14 cellular contexts compared by ENCODE assay signal in genomic region chr17:29194669-29195068, GRCh38. TPM values are rescaled to one million over a fixed set of nuclear protein-coding genes. Genes with fewer than 3 reads are reported as not detected.
DNase-seq lines count a peak whose midpoint lies in the region; ATAC-seq and TF ChIP-seq lines count a peak whose summit lies in the region.
"Had no signal": no experiment of that assay in that cellular context is flagged by ENCODE, and none has a peak within 500 bp of the region (broad histone marks: within the 10 kb centered on the region; RNA-seq: fewer than 3 reads in every experiment).

No MANE protein-coding gene starts in this region.

- H3K36me3 ChIP-seq in A673 (ENCODE audit: insufficient read depth, low read length, poor library complexity, severe bottlenecking) (no peaks in the 10 kb centered on the region), SJCRH30 (no peaks in the 10 kb centered on the region), lower lobe of right lung (no peaks in the 10 kb centered on the region)

- TF ChIP-seq CTCF in A673 (conservative IDR thresholded peaks at IDR 0.05; ENCODE audit: low read depth, low read length) (no peak), HL-60 (IDR thresholded peaks at IDR 0.05; ENCODE audit: insufficient read depth, low read length) (no peak), lower lobe of right lung (IDR thresholded peaks at IDR 0.05) (no peak)

- H3K9me3 ChIP-seq in A673 (ENCODE audit: low read depth, low read length, poor library complexity, severe bottlenecking) (no peaks in the 10 kb centered on the region), SJCRH30 (replicated peaks) (no peaks in the 10 kb centered on the region), lower lobe of right lung (no peaks in the 10 kb centered on the region)

- POLR2A ChIA-PET in A673 (lab: Charles Lee; ENCODE audit: low non-redundant PET), result no interaction called here

- H3K27ac ChIP-seq in A673 (ENCODE audit: low read depth, low read length, poor library complexity, severe bottlenecking), result peak overlapping the region; percentile 49
- H3K27ac ChIP-seq in HL-60 (replicated peaks), result peak overlapping the region; percentile 63
- peak overlapping the region; percentile 60 for H3K27ac ChIP-seq in SJCRH30
- peak overlapping the region; percentile 24 for H3K27ac ChIP-seq in lower lobe of right lung
- H3K27ac ChIP-seq: 22Rv1 had no signal

- no TSS peak for BruUV-seq in A673 (replicated peaks; lab: Mats Ljungman, UMichigan)

- CTCF ChIA-PET in A673 (lab: Charles Lee), result interaction anchor here (1.0 to 1.7 kb wide), 2 partner anchors 14 to 46 kb away, joined by 4 to 6 read pairs; partner anchors contain the start of gene MYO18A

- ATAC-seq in lower lobe of right lung (no peak), GM21447 (IDR thresholded peaks at IDR 0.05; ENCODE audit: unreplicated experiment) (no peak)

- H3K27me3 ChIP-seq in A673 (replicated peaks; ENCODE audit: insufficient read depth, low read depth, low read length, poor library complexity), result no peaks in the 10 kb centered on the region
- no peaks in the 10 kb centered on the region for H3K27me3 ChIP-seq in HL-60 (ENCODE audit: insufficient read depth, poor library complexity, severe bottlenecking)
- no peaks in the 10 kb centered on the region for H3K27me3 ChIP-seq in SJCRH30
- no peaks in the 10 kb centered on the region for H3K27me3 ChIP-seq in lower lobe of right lung (ENCODE audit: low read depth)

- DNase-seq in A673 (ENCODE audit: low spot score) (no peak), HL-60 (ENCODE audit: low read depth in 1 of 2, low spot score in 1 of 2) (no peak), SJCRH30 (no peak), lower lobe of right lung (no peak), NCI-H446 treated with DMSO at 0.1 percent for 48 hours (lab: John Stamatoyannopoulos, UW) (no peak), OCI-M1 (lab: John Stamatoyannopoulos, UW) (no peak)
- DNase-seq: C1 segment of cervical spinal cord; CD4-positive, alpha-beta memory T cell; DMS153; DND-41; HCEC 1CT had no signal

- H3K4me3 ChIP-seq in A673 (ENCODE audit: low read depth, low read length, poor library complexity, severe bottlenecking) (no peak overlapping the region), HL-60 (replicated peaks; ENCODE audit: insufficient read depth, low read length) (no peak overlapping the region), SJCRH30 (no peak overlapping the region), lower lobe of right lung (no peak overlapping the region)

- H3K4me1 ChIP-seq in A673 (ENCODE audit: insufficient read depth, low read length, poor library complexity, severe bottlenecking), result peaks cover 21% of the 10 kb centered on the region
- H3K4me1 ChIP-seq in SJCRH30, result peaks cover 30% of the 10 kb centered on the region
- no peaks in the 10 kb centered on the region for H3K4me1 ChIP-seq in lower lobe of right lung

- intact Hi-C loops in A673 (cut with micrococcal nuclease; ENCODE audit: unreplicated experiment), result no loop called here
- intact Hi-C loops in lower lobe of right lung (cut with DNase I), result no loop called here

RNA-seq across cellular contexts. Expression of gene MYO18A, which starts 14.5 kb away (rescaled TPM):
- total RNA-seq in A673 (2021) (26.6 and 36.6 TPM in 2 replicates), lower lobe of right lung (59.5 TPM)
- 86.9 and 91.9 TPM in 2 replicates for total RNA-seq in SJCRH30 (2014; rRNA removed; shearing (Covaris generic))

RNA-seq across cellular contexts. Expression of gene CRYBA1, which starts 52.0 kb away (rescaled TPM):
- total RNA-seq in A673 (2021) (not detected in 2 replicates), lower lobe of right lung (not detected)
- total RNA-seq in SJCRH30 (2014; rRNA removed; shearing (Covaris generic)), result not detected in 2 replicates
- total RNA-seq: CD4-positive, alpha-beta memory T cell; H4 had no signal
